ENCODE assay signal across 20 cellular contexts in genomic region chr4:6316461-6317003, GRCh38.
"Had no signal": no experiment of that assay in that cellular context is flagged by ENCODE, and none has a peak within 500 bp of the region (broad histone marks: within the 10 kb centered on the region; RNA-seq: fewer than 3 reads in every experiment).

No MANE protein-coding gene starts in this region.

- H3K36me3 ChIP-seq: colonic mucosa, lower lobe of right lung, neutrophil, right lobe of liver, suprapubic skin, thyroid gland had no signal

- DNase-seq: colonic mucosa; effector memory CD4-positive, alpha-beta T cell; left ventricle myocardium superior; lower lobe of right lung; natural killer cell; right lobe of liver; stimulated activated CD4-positive, alpha-beta T cell treated with anti-CD3 and anti-CD28 coated beads, Interleukin-12 subunit alpha, Interleukin-12 subunit beta, amount 100 ng/mL, for 4 hours; stimulated activated CD4-positive, alpha-beta T cell treated with anti-CD3 and anti-CD28 coated beads, Interleukin-1b, Interleukin-23, amount 100 ng/mL, for 48 hours; stimulated activated CD4-positive, alpha-beta T cell treated with anti-CD3 and anti-CD28 coated beads, Interleukin-4, amount 100 ng/mL, for 1 hour; stimulated activated CD8-positive, alpha-beta memory T cell treated with anti-CD3 and anti-CD28 coated beads, Interleukin-4, amount 100 ng/mL, for 48 hours; stimulated activated naive CD4-positive, alpha-beta T cell; stimulated activated naive CD8-positive, alpha-beta T cell treated with anti-CD3 and anti-CD28 coated beads, Interleukin-15, amount 100 ng/mL, for 72 hours; thyroid gland had no signal

- H3K79me2 ChIP-seq: parathyroid adenoma had no signal

- H3K4me2 ChIP-seq: smooth muscle cell had no signal

- H3K4me1 ChIP-seq: colonic mucosa, lower lobe of right lung, parathyroid adenoma, right lobe of liver, thyroid gland, vagina had no signal

- FAIRE-seq: frontal cortex, keratinocyte had no signal

- H3K4me3 ChIP-seq: colonic mucosa, lower lobe of right lung, right lobe of liver, smooth muscle cell, suprapubic skin, thyroid gland, vagina had no signal

- H2AFZ ChIP-seq: parathyroid adenoma had no signal

- ATAC-seq: left ventricle myocardium superior; lower lobe of right lung; natural killer cell; right lobe of liver; stimulated activated naive CD8-positive, alpha-beta T cell treated with anti-CD3 and anti-CD28 coated beads, Interleukin-15, amount 100 ng/mL, for 72 hours had no signal

- H3K9ac ChIP-seq: parathyroid adenoma had no signal

- H3K27ac ChIP-seq: colonic mucosa, lower lobe of right lung, neutrophil, parathyroid adenoma, right lobe of liver, suprapubic skin, thyroid gland, vagina had no signal

- H3K9me3 ChIP-seq: colonic mucosa, neutrophil, right lobe of liver, suprapubic skin, thyroid gland, vagina had no signal

- H3K27me3 ChIP-seq: colonic mucosa, right lobe of liver, thyroid gland, vagina had no signal
